ENCODE assay signal across 15 cellular contexts in the genomic region with DNA sequence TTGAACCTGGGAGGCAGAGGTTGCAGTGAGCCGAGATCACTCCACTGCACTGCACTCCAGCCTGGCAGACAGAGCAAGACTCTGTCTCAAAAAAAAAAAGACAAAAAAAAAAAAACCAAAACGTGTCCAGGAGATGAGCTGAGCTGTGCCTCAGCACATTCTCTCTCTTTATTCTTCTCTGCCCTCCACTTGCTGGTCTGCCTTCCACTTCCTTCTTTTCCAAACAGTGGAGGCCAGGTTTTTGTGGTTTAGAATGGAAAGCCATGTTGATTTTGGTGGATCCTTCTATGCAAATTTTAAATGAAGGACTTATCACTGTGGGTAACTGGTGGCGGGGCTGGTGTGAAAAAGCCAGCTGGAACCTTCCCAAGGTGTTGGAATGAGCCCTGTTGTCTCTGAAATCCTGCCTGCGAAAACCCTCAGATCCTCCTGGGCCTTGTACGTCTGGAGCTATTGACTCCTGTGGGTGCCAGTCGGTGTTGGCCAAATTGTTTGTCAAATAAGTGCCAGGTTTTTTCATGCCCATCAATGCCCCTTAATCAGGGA.
A peak's percentile ranks its signal among the peaks of the same experiment; 100 is the strongest.
DNase-seq lines count a peak whose midpoint lies in the region; ATAC-seq lines count a peak whose summit lies in the region.
"Had no signal": no experiment of that assay in that cellular context is flagged by ENCODE, and none has a peak within 500 bp of the region (broad histone marks: within the 10 kb centered on the region; RNA-seq: fewer than 3 reads in every experiment).

No MANE protein-coding gene starts in this region.

- no peak for ATAC-seq in GM19397 (IDR thresholded peaks at IDR 0.05; ENCODE audit: unreplicated experiment)
- ATAC-seq: A549 had no signal

- in situ Hi-C loops in KBM-7 (cut with MboI; ENCODE audit: low pct_unique_long_range_greater_than_20kb, low sequenced_read_pairs): no loop called here

- intact Hi-C loops in posterior vena cava (cut with DNase I): loop anchor here in 1 of 2 donors (5.0 kb wide), 1 partner anchor 556 kb away; no protein-coding TSS in a partner anchor

- DNase-seq in KBM-7 (peak; percentile 22), MV-4-11 (lab: John Stamatoyannopoulos, UW) (peak; percentile 17), astrocyte of the hippocampus (ENCODE audit: low read depth, low spot score) (peak; percentile 56), posterior vena cava (ENCODE audit: low spot score) (peak; percentile 30), NCI-H1930 (lab: John Stamatoyannopoulos, UW) (no peak), D341Med (ENCODE audit: low spot score) (no peak)
- DNase-seq: BE2C; CD4-positive, alpha-beta memory T cell; DMS153; DMS79 treated with DMSO at 0.1 percent for 48 hours; EL; HCEC 1CT; HFFc6 had no signal

Comparison
In these comparisons a context has a peak if more than half of its experiments do, and no peak if none do; other contexts are left out.
1. DNase-seq: peak in KBM-7 (single experiment), MV-4-11 (single experiment), astrocyte of the hippocampus (single experiment) and posterior vena cava (single experiment); none in NCI-H1930 (0 of 2) and D341Med (single experiment).